Comparison of ENCODE assay signal across 14 cellular contexts in genomic region chr1:30036229-30036547, GRCh38.
DNase-seq lines count a peak whose midpoint lies in the region; TF ChIP-seq lines count a peak whose summit lies in the region.
"Had no signal": no experiment of that assay in that cellular context is flagged by ENCODE, and none has a peak within 500 bp of the region (broad histone marks: within the 10 kb centered on the region; RNA-seq: fewer than 3 reads in every experiment).

No MANE protein-coding gene starts in this region.

- H3K4me1 Mint-ChIP-seq in endodermal cell (peaks cover 8% of the 10 kb centered on the region), osteocyte (ENCODE audit: unreplicated experiment) (peaks cover 5% of the 10 kb centered on the region)

- H3K27ac ChIP-seq in A673 (ENCODE audit: low read depth, low read length, poor library complexity, severe bottlenecking) (no peak overlapping the region), endodermal cell (ENCODE audit: low read depth, low read length) (no peak overlapping the region)
- H3K27ac ChIP-seq: C4-2B, GM23248 had no signal

- DNase-seq in A673 (ENCODE audit: low spot score) = peak; percentile 22
- peak; percentile 18 for DNase-seq in NCI-H2171 (lab: John Stamatoyannopoulos, UW)
- peak; percentile 22 for DNase-seq in endodermal cell
- peak; percentile 48 for DNase-seq in osteocyte (ENCODE audit: extremely low spot score, unreplicated experiment)
- DNase-seq in NCI-H2081 (lab: John Stamatoyannopoulos, UW) = no peak
- DNase-seq in cerebellum (ENCODE audit: low spot score) = no peak
- no peak for DNase-seq in SW 1271 (lab: John Stamatoyannopoulos, UW)
- DNase-seq: AML-193; Caco-2; CD4-positive, alpha-beta T cell; GM23248; HCEC 1CT; IMR-90 had no signal

- peaks cover 5% of the 10 kb centered on the region for H3K36me3 Mint-ChIP-seq in endodermal cell (ENCODE audit: low read depth)
- H3K36me3 Mint-ChIP-seq in osteocyte (ENCODE audit: unreplicated experiment) = no peaks in the 10 kb centered on the region

- CTCF ChIA-PET in A673 (lab: Charles Lee) = no interaction called here

- WGBS in endodermal cell (ENCODE audit: insufficient coverage in 1 of 2, insufficient read length in 1 of 2), 2 experiments = 89 to 93% methylated on average over 5 to 6 of the region's 6 CpGs

- H3K9ac ChIP-seq in endodermal cell (ENCODE audit: extremely low read depth, low read length, poor library complexity, severe bottlenecking) = no peak overlapping the region
- H3K9ac ChIP-seq: GM23248 had no signal

- H3K36me3 ChIP-seq in A673 (ENCODE audit: insufficient read depth, low read length, poor library complexity, severe bottlenecking) = no peaks in the 10 kb centered on the region
- no peaks in the 10 kb centered on the region for H3K36me3 ChIP-seq in endodermal cell (ENCODE audit: control insufficient read depth, insufficient read depth, low read length)

- no peak overlapping the region for H3K27ac Mint-ChIP-seq in endodermal cell
- H3K27ac Mint-ChIP-seq in osteocyte (ENCODE audit: unreplicated experiment) = no peak overlapping the region
- H3K27ac Mint-ChIP-seq: CD4-positive, alpha-beta T cell had no signal

- peaks cover 4% of the 10 kb centered on the region for H3K9me3 ChIP-seq in A673 (ENCODE audit: low read depth, low read length, poor library complexity, severe bottlenecking)
- H3K9me3 ChIP-seq in endodermal cell (ENCODE audit: control insufficient read depth, low read length) = peaks cover 30% of the 10 kb centered on the region
- H3K9me3 ChIP-seq: Caco-2 had no signal

- H3K4me3 Mint-ChIP-seq in endodermal cell (no peak overlapping the region), osteocyte (ENCODE audit: unreplicated experiment) (no peak overlapping the region)
- H3K4me3 Mint-ChIP-seq: CD4-positive, alpha-beta T cell had no signal

- H3K4me3 ChIP-seq in A673 (ENCODE audit: low read depth, low read length, poor library complexity, severe bottlenecking) (no peak overlapping the region), endodermal cell (ENCODE audit: low read length) (no peak overlapping the region)
- H3K4me3 ChIP-seq: GM23248 had no signal

- peaks cover 22% of the 10 kb centered on the region for H3K9me3 Mint-ChIP-seq in endodermal cell
- no peaks in the 10 kb centered on the region for H3K9me3 Mint-ChIP-seq in osteocyte (ENCODE audit: unreplicated experiment)

- no TSS peak for BruUV-seq in A673 (replicated peaks; lab: Mats Ljungman, UMichigan)

- TF ChIP-seq CTCF in A673 (conservative IDR thresholded peaks at IDR 0.05; ENCODE audit: low read depth, low read length) = no peak
- no peak for TF ChIP-seq CTCF in endodermal cell (conservative IDR thresholded peaks at IDR 0.05)
- no peak for TF ChIP-seq CTCF in osteocyte (IDR thresholded peaks at IDR 0.05)

- H3K27me3 ChIP-seq in A673 (replicated peaks; ENCODE audit: insufficient read depth, low read depth, low read length, poor library complexity) (no peaks in the 10 kb centered on the region), endodermal cell (ENCODE audit: control insufficient read depth, insufficient read depth, low read length, poor library complexity, severe bottlenecking) (no peaks in the 10 kb centered on the region)

- no peaks in the 10 kb centered on the region for H3K4me1 ChIP-seq in A673 (ENCODE audit: insufficient read depth, low read length, poor library complexity, severe bottlenecking)
- H3K4me1 ChIP-seq in endodermal cell (ENCODE audit: control insufficient read depth, insufficient read depth, low read length) = no peaks in the 10 kb centered on the region
- H3K4me1 ChIP-seq: Caco-2 had no signal

- H3K27me3 Mint-ChIP-seq in endodermal cell (ENCODE audit: insufficient read depth) (peaks cover 1% of the 10 kb centered on the region), osteocyte (ENCODE audit: unreplicated experiment) (peaks cover 3% of the 10 kb centered on the region)

- POLR2A ChIA-PET in A673 (lab: Charles Lee; ENCODE audit: low non-redundant PET) = no interaction called here

- intact Hi-C loops in A673 (cut with micrococcal nuclease; ENCODE audit: unreplicated experiment) = no loop called here

Comparison
In these comparisons a context has a peak if more than half of its experiments do, and no peak if none do; other contexts are left out.
1. DNase-seq: peak in A673 (single experiment), NCI-H2171 (single experiment), endodermal cell (single experiment) and osteocyte (single experiment); none in NCI-H2081 (0 of 2), cerebellum (single experiment) and SW 1271 (0 of 2).